17 cellular contexts compared by ENCODE assay signal in the genomic region with DNA sequence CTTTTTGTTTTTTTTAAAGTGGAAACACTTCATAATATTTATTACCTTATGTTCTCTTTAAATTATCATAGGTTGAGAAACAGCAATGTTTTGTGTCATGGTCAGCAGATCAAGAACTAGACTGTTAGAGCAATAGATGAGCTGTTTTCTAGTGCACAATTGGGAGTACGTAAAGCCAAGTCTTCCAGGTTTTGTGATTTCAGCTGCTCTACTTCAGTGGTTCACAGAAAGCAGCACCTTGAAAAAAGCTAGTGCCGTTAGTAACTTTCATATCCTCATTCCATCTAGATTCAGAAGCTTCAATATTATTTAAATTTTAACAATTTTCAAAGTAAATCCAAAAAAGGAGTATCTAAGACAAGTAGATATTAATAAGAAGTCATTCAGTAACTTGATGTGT. TPM values are rescaled to one million over a fixed set of nuclear protein-coding genes. Genes with fewer than 3 reads are reported as not detected.
A peak's percentile ranks its signal among the peaks of the same experiment; 100 is the strongest.
DNase-seq lines count a peak whose midpoint lies in the region; ATAC-seq, FAIRE-seq and TF ChIP-seq lines count a peak whose summit lies in the region.
"Had no signal": no experiment of that assay in that cellular context is flagged by ENCODE, and none has a peak within 500 bp of the region (broad histone marks: within the 10 kb centered on the region; RNA-seq: fewer than 3 reads in every experiment).

No MANE protein-coding gene starts in this region.

- H3K4me1 ChIP-seq in mononuclear cell (ENCODE audit: insufficient read depth, low read length) (peaks cover 61% of the 10 kb centered on the region), SK-N-SH (ENCODE audit: control insufficient read depth in 1 of 2, insufficient read depth in 2 of 2, low read depth in 1 of 2, low read length in 1 of 2) (peaks cover 0 to 2% of the 10 kb centered on the region in 2 experiments; a peak in 3 of 4 replicates)

- no peaks in the 10 kb centered on the region for H3F3A ChIP-seq in SK-N-SH (replicated peaks; ENCODE audit: insufficient read depth)

- no peaks in the 10 kb centered on the region for H3K9me3 Mint-ChIP-seq in CD4-positive, alpha-beta T cell
- H3K9me3 Mint-ChIP-seq: nephron progenitor cell had no signal

- ATAC-seq in CD4-positive, alpha-beta T cell (ENCODE audit: poor library complexity): no peak
- ATAC-seq in T-helper 17 cell (no peak), GM21526 (IDR thresholded peaks at IDR 0.05; ENCODE audit: low FRiP score, unreplicated experiment) (no peak)
- ATAC-seq: activated CD4-positive, CD25-positive, alpha-beta regulatory T cell treated with anti-CD3 and anti-CD28 coated beads, Interleukin-2, amount 50 U/mL, for 24 hours; left colon; right lobe of liver had no signal

- H3K36me3 ChIP-seq in SK-N-SH (replicated peaks in 1 of 2; ENCODE audit: control insufficient read depth in 1 of 2, insufficient read depth in 2 of 2, low read length in 1 of 2): peaks cover 28 to 41% of the 10 kb centered on the region in 2 experiments

- H3K4me1 Mint-ChIP-seq in CD4-positive, alpha-beta T cell (ENCODE audit: low read depth): peaks cover 74% of the 10 kb centered on the region
- peaks cover 47% of the 10 kb centered on the region for H3K4me1 Mint-ChIP-seq in T-helper 17 cell

- peak; percentile 83 for FAIRE-seq in GM19239 (lab: Jason Lieb, UNC)

- no peak for TF ChIP-seq RAD21 in SK-N-SH (IDR thresholded peaks at IDR 0.05; ENCODE audit: low read length)

- H3K27ac Mint-ChIP-seq in CD4-positive, alpha-beta T cell: peak overlapping the region; percentile 92
- H3K27ac Mint-ChIP-seq in T-helper 17 cell: peak overlapping the region; percentile 65

- no peaks in the 10 kb centered on the region for H4K20me1 ChIP-seq in SK-N-SH (ENCODE audit: insufficient read depth)

- no peak overlapping the region for H3K4me2 ChIP-seq in SK-N-SH

- WGBS in SK-N-SH (ENCODE audit: low lambda C conversion rate): 96% methylated on average over 2 of the region's 2 CpGs

- no peak overlapping the region for H3K9ac ChIP-seq in SK-N-SH

- no peaks in the 10 kb centered on the region for H3K79me2 ChIP-seq in SK-N-SH (ENCODE audit: insufficient read depth)

- intact Hi-C loops in CD4-positive, alpha-beta T cell (cut with DNase I, micrococcal nuclease): loop anchor here (1.0 to 10.0 kb wide), 4 partner anchors 17 to 361 kb away; no protein-coding TSS in a partner anchor

- no peaks in the 10 kb centered on the region for H3K27me3 ChIP-seq in CD4-positive, alpha-beta T cell (ENCODE audit: control insufficient read depth, insufficient read depth, low read length)
- H3K27me3 ChIP-seq in mononuclear cell (ENCODE audit: insufficient read depth, low read length) (no peaks in the 10 kb centered on the region), SK-N-SH (ENCODE audit: insufficient read depth) (no peaks in the 10 kb centered on the region)
- H3K27me3 ChIP-seq: heart right ventricle, right lobe of liver had no signal

- no peak for TF ChIP-seq CTCF in CD4-positive, alpha-beta T cell (IDR thresholded peaks at IDR 0.05)
- no peak for TF ChIP-seq CTCF in SK-N-SH (IDR thresholded peaks at IDR 0.05)

- peak overlapping the region; percentile 63 for H3K4me3 ChIP-seq in mononuclear cell (ENCODE audit: low read length)
- H3K4me3 ChIP-seq in SK-N-SH (ENCODE audit: low read depth in 2 of 2, low read length in 1 of 2): no peak overlapping the region
- H3K4me3 ChIP-seq: right lobe of liver, SK-N-MC had no signal

- no peak overlapping the region for H2AFZ ChIP-seq in SK-N-SH (ENCODE audit: low read depth)

- DNase-seq in CD4-positive, alpha-beta T cell: no peak
- DNase-seq in GM19239 (ENCODE audit: insufficient read length, low spot score) (no peak), T-helper 17 cell (no peak), SK-N-SH (no peak), T1000 (lab: John Stamatoyannopoulos, UW) (no peak)
- DNase-seq: cerebellar nuclear complex, H7, heart right ventricle, left colon, nephron progenitor cell, right lobe of liver had no signal

- H3K4me3 Mint-ChIP-seq in CD4-positive, alpha-beta T cell: peak overlapping the region; percentile 87
- H3K4me3 Mint-ChIP-seq in T-helper 17 cell: peak overlapping the region; percentile 85
- H3K4me3 Mint-ChIP-seq: nephron progenitor cell had no signal

- H3K36me3 Mint-ChIP-seq in CD4-positive, alpha-beta T cell (ENCODE audit: low read depth): peaks cover 59% of the 10 kb centered on the region
- H3K36me3 Mint-ChIP-seq in T-helper 17 cell (ENCODE audit: low read depth): peaks cover 12% of the 10 kb centered on the region

- H3K9me2 ChIP-seq in SK-N-SH: no peaks in the 10 kb centered on the region

- no peaks in the 10 kb centered on the region for H3K27me3 Mint-ChIP-seq in CD4-positive, alpha-beta T cell
- H3K27me3 Mint-ChIP-seq in T-helper 17 cell: no peaks in the 10 kb centered on the region

- peak overlapping the region; percentile 14 for H3K27ac ChIP-seq in CD4-positive, alpha-beta T cell (ENCODE audit: low read depth, low read length)
- no peak overlapping the region for H3K27ac ChIP-seq in SK-N-SH (ENCODE audit: low read depth in 2 of 2, low read length in 1 of 2)
- H3K27ac ChIP-seq: right lobe of liver, SK-N-MC had no signal

- TF ChIP-seq EP300 in SK-N-SH (IDR thresholded peaks at IDR 0.05; ENCODE audit: borderline replicate concordance in 1 of 2, low read depth in 1 of 2, low read length in 1 of 2): no peak

- H3K9me3 ChIP-seq in CD4-positive, alpha-beta T cell (ENCODE audit: control insufficient read depth, low read length): no peaks in the 10 kb centered on the region
- H3K9me3 ChIP-seq in T-helper 17 cell (ENCODE audit: control insufficient read depth, low read length, poor library complexity, severe bottlenecking): no peaks in the 10 kb centered on the region
- no peaks in the 10 kb centered on the region for H3K9me3 ChIP-seq in mononuclear cell (ENCODE audit: low read depth, low read length)
- no peaks in the 10 kb centered on the region for H3K9me3 ChIP-seq in SK-N-SH
- H3K9me3 ChIP-seq: heart right ventricle, right lobe of liver had no signal

- CTCF ChIA-PET in CD4-positive, alpha-beta T cell (lab: Charles Lee): interaction anchor here (0.9 to 4.7 kb wide), 10 partner anchors 10 to 400 kb away, joined by 3 to 21 read pairs (median 4); a partner anchor contains a TSS
- CTCF ChIA-PET in SK-N-SH (lab: Yijun Ruan, JAX): interaction anchor here (1.0 to 3.6 kb wide), 8 partner anchors 9 to 181 kb away, joined by 3 to 18 read pairs (median 7); a partner anchor contains a TSS

- POLR2A ChIA-PET in CD4-positive, alpha-beta T cell (lab: Charles Lee): interaction anchor here (0.5 to 6.4 kb wide), 13 partner anchors 10 to 164 kb away, joined by 3 to 186 read pairs (median 5); a partner anchor contains a TSS
- POLR2A ChIA-PET in SK-N-SH (lab: Yijun Ruan, JAX): no interaction called here

TF ChIP-seq in SK-N-SH, 30 proteins besides CTCF, POLR2A, EP300 and RAD21 (continues in another document):
- TF ChIP-seq RFX5 (IDR thresholded peaks at IDR 0.05; ENCODE audit: low read length) (no peak), MEF2A (IDR thresholded peaks at IDR 0.05; ENCODE audit: borderline replicate concordance, low read depth) (no peak), EZH2phosphoT487 (IDR thresholded peaks at IDR 0.05; ENCODE audit: borderline replicate concordance, low read depth) (no peak), CHD2 (IDR thresholded peaks at IDR 0.05; ENCODE audit: low read length, partially characterized antibody) (no peak), GATA2 (CRISPR knock-in tag; IDR thresholded peaks at IDR 0.05) (no peak)
- TF ChIP-seq, protein P1, sequence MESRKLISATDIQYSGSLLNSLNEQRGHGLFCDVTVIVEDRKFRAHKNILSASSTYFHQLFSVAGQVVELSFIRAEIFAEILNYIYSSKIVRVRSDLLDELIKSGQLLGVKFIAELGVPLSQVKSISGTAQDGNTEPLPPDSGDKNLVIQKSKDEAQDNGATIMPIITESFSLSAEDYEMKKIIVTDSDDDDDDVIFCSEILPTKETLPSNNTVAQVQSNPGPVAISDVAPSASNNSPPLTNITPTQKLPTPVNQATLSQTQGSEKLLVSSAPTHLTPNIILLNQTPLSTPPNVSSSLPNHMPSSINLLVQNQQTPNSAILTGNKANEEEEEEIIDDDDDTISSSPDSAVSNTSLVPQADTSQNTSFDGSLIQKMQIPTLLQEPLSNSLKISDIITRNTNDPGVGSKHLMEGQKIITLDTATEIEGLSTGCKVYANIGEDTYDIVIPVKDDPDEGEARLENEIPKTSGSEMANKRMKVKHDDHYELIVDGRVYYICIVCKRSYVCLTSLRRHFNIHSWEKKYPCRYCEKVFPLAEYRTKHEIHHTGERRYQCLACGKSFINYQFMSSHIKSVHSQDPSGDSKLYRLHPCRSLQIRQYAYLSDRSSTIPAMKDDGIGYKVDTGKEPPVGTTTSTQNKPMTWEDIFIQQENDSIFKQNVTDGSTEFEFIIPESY (IDR thresholded peaks at IDR 0.05; ENCODE audit: borderline replicate concordance, low read depth): no peak
- TF ChIP-seq, protein P2, sequence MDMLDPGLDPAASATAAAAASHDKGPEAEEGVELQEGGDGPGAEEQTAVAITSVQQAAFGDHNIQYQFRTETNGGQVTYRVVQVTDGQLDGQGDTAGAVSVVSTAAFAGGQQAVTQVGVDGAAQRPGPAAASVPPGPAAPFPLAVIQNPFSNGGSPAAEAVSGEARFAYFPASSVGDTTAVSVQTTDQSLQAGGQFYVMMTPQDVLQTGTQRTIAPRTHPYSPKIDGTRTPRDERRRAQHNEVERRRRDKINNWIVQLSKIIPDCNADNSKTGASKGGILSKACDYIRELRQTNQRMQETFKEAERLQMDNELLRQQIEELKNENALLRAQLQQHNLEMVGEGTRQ (IDR thresholded peaks at IDR 0.05; ENCODE audit: borderline replicate concordance, low read depth, low read length): no peak

RNA-seq across cellular contexts. Expression of a gene that starts 1.9 kb away (rescaled TPM):
- 10 to 100 TPM; 42.9 to 45.1 TPM for total RNA-seq in CD4-positive, alpha-beta T cell
- total RNA-seq in T-helper 17 cell (10 to 100 TPM; 10.1 to 13.6 TPM), mononuclear cell (38.0 TPM)
- not detected in 2 replicates for polyA plus RNA-seq in SK-N-SH (2012; rRNA removed)
- not detected in 2 replicates for polyA plus RNA-seq in SK-N-SH (2012; cell fraction: cytosol; rRNA removed)
- not detected in 2 replicates for polyA plus RNA-seq in SK-N-SH (2012; cell fraction: nucleus; rRNA removed)
- total RNA-seq: epithelial cell of proximal tubule, G401 had no signal
- polyA plus RNA-seq: heart right ventricle had no signal

RNA-seq across cellular contexts. Expression of a gene that starts 50.9 kb away (rescaled TPM):
- total RNA-seq in CD4-positive, alpha-beta T cell: 100 to 1,000 TPM; 330 to 337 TPM
- 100 to 1,000 TPM; 249 to 322 TPM for total RNA-seq in T-helper 17 cell
- total RNA-seq in mononuclear cell: 991 TPM
- 0.07 and 0.10 TPM in 2 replicates for polyA plus RNA-seq in SK-N-SH (2012; rRNA removed)
- polyA plus RNA-seq in SK-N-SH (2012; cell fraction: cytosol; rRNA removed): 0.03 and 0.24 TPM in 2 replicates
- polyA plus RNA-seq in SK-N-SH (2012; cell fraction: nucleus; rRNA removed): 0.10 TPM in 1 of 2 replicates, not detected in the other
- total RNA-seq: G401, H7 had no signal

RNA-seq across cellular contexts. Expression of a gene that starts 55.6 kb away (rescaled TPM):
- total RNA-seq in CD4-positive, alpha-beta T cell: 10 to 100 TPM; 59.8 to 67.4 TPM
- total RNA-seq in T-helper 17 cell: 10 to 100 TPM; 74.2 to 75.3 TPM
- total RNA-seq in mononuclear cell: 51.3 TPM
- polyA plus RNA-seq in SK-N-SH (2012; rRNA removed): 79.0 and 97.4 TPM in 2 replicates
- polyA plus RNA-seq in SK-N-SH (2012; cell fraction: cytosol; rRNA removed): 81.9 and 98.8 TPM in 2 replicates
- polyA plus RNA-seq in SK-N-SH (2012; cell fraction: nucleus; rRNA removed): 34.7 and 42.7 TPM in 2 replicates
